8 cellular contexts compared by ENCODE assay signal in the genomic region with DNA sequence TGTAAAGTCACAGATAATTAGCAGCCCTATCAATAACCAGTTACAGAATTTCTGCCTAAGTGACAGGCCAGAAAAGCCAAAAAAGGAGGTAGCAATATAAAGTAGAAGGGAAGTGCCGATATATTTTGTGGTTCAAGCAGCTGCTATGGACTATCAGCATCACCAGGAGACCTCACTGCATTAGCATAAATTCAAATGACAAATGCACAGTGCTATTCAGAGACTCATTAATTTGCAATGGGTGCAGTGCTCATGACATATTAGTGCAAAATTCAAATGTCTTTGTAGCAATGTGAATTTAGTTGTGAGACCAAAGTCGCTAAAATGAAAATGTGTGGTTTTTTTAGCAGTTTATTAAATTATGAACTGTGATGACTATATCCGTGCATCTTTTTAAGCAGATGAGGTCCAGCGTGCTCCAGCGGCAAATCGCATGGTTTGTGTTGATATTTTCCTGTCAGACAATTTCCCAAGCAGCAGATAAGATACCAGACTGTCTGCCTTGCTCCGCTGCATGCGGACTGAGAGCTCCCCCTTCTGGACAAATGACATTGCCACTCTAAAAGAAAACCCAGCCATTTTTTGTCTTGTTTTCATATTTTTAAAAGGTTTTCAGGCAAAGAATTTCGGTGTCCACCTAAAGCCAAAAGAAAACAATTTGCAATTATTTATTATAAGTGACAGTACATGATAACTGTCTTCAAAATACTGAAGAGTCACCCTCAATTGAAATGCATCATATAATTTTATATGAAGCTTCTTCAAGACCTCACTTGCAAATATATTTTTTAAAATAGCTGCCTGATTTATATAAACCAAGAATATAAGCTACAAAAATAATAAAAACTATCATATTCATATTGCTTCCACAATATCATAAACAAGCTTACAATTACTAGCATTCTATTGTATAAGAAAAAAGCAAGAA.
DNase-seq lines count a peak whose midpoint lies in the region; ATAC-seq, FAIRE-seq and TF ChIP-seq lines count a peak whose summit lies in the region.

No MANE protein-coding gene starts in this region.

- H3K9me3 Mint-ChIP-seq in activated CD4-positive, alpha-beta T cell treated with anti-CD3 and anti-CD28 coated beads, Interleukin-2, amount 10 ng/mL, durations not matched to agents 24 days and 14 days, result no peaks in the 10 kb centered on the region
- no peaks in the 10 kb centered on the region for H3K9me3 Mint-ChIP-seq in mesothelial cell of epicardium

- peaks cover 3% of the 10 kb centered on the region for H3K27me3 Mint-ChIP-seq in activated CD4-positive, alpha-beta T cell treated with anti-CD3 and anti-CD28 coated beads, Interleukin-2, amount 10 ng/mL, durations not matched to agents 24 days and 14 days
- H3K27me3 Mint-ChIP-seq in mesothelial cell of epicardium (ENCODE audit: low read depth), result no peaks in the 10 kb centered on the region

- H3K27me3 ChIP-seq in H1 (replicated peaks in 1 of 4; ENCODE audit: control insufficient read depth in 3 of 4, extremely low read depth in 1 of 4, insufficient read depth in 3 of 4, low read length in 3 of 4), result no peaks in the 10 kb centered on the region

- no peak overlapping the region for H4K91ac ChIP-seq in H1 (replicated peaks; ENCODE audit: insufficient read length, low read length)

- peak; percentile 94 for FAIRE-seq in H1 (lab: Jason Lieb, UNC)

- intact Hi-C loops in activated CD4-positive, alpha-beta T cell treated with anti-CD3 and anti-CD28 coated beads, Interleukin-2, amount 10 ng/mL, durations not matched to agents 24 days and 14 days (cut with micrococcal nuclease), result loop anchor here (1.0 kb wide), 1 partner anchor 1536 kb away; no protein-coding TSS in a partner anchor

- no peak overlapping the region for H2BK120ac ChIP-seq in H1 (replicated peaks; ENCODE audit: low read depth, low read length)

- no peak overlapping the region for H2BK20ac ChIP-seq in H1 (ENCODE audit: low read length)

- H3K36me3 ChIP-seq in H1 (ENCODE audit: control insufficient read depth in 2 of 4, insufficient read depth in 4 of 4, low read length in 3 of 4), result no peaks in the 10 kb centered on the region

- H3K4me3 ChIP-seq in H1 (ENCODE audit: extremely low read depth in 1 of 4, insufficient read depth in 2 of 4, low read depth in 3 of 4, low read length in 4 of 4), result no peak overlapping the region

- no peak for TF ChIP-seq EP300 in H1 (IDR thresholded peaks at IDR 0.05; ENCODE audit: borderline replicate concordance in 1 of 2, low read depth in 2 of 2, low read length in 2 of 2)

- no peak overlapping the region for H3K14ac ChIP-seq in H1 (ENCODE audit: insufficient read length)

- no peak overlapping the region for H4K5ac ChIP-seq in H1 (ENCODE audit: insufficient read length, low read depth, low read length)

- H4K8ac ChIP-seq in H1 (ENCODE audit: extremely low read depth, insufficient read depth, low read length), result no peak overlapping the region

- H2BK12ac ChIP-seq in H1 (ENCODE audit: low read depth, low read length), result no peak overlapping the region

- POLR2A ChIA-PET in H1 (lab: Charles Lee; ENCODE audit: partially characterized antibody), result no interaction called here

- TF ChIP-seq POLR2A in H1 (IDR thresholded peaks at IDR 0.05; ENCODE audit: control extremely low read depth in 1 of 2, low read depth in 2 of 2, low read length in 2 of 2), result no peak

- no peak overlapping the region for H3K23ac ChIP-seq in H1 (ENCODE audit: insufficient read length)

- no peak overlapping the region for H2BK5ac ChIP-seq in H1 (ENCODE audit: low read depth, low read length)

- H3K9me3 ChIP-seq in H1 (ENCODE audit: insufficient read depth in 2 of 2, low read depth in 1 of 2, low read length in 1 of 2), result no peaks in the 10 kb centered on the region

- H3K4me1 Mint-ChIP-seq in activated CD4-positive, alpha-beta T cell treated with anti-CD3 and anti-CD28 coated beads, Interleukin-2, amount 10 ng/mL, durations not matched to agents 24 days and 14 days, result no peaks in the 10 kb centered on the region
- H3K4me1 Mint-ChIP-seq in mesothelial cell of epicardium, result peaks cover 17% of the 10 kb centered on the region

- no peak overlapping the region for H3K18ac ChIP-seq in H1 (ENCODE audit: extremely low read depth, low read length)

- no peak overlapping the region for H3K4me3 Mint-ChIP-seq in activated CD4-positive, alpha-beta T cell treated with anti-CD3 and anti-CD28 coated beads, Interleukin-2, amount 10 ng/mL, durations not matched to agents 24 days and 14 days
- no peak overlapping the region for H3K4me3 Mint-ChIP-seq in mesothelial cell of epicardium

- no peak overlapping the region for H2BK15ac ChIP-seq in H1 (ENCODE audit: low read length)

- no peak overlapping the region for H3K9ac ChIP-seq in H1 (replicated peaks in 1 of 4; ENCODE audit: extremely low read depth in 1 of 4, low read depth in 3 of 4, low read length in 3 of 4)

- H3K27ac ChIP-seq in 22Rv1 (no peak overlapping the region), H1 (ENCODE audit: low read depth, low read length) (no peak overlapping the region)

- CTCF ChIA-PET in H1 (lab: Charles Lee; ENCODE audit: partially characterized antibody), result interaction anchor here (0.6 to 5.5 kb wide), 45 partner anchors 9 to 1537 kb away, joined by 3 to 41 read pairs (median 3); partner anchors contain the start of gene CETN3

- H3K23me2 ChIP-seq in H1 (ENCODE audit: low read depth, low read length), result no peaks in the 10 kb centered on the region

- H3K79me2 ChIP-seq in H1 (ENCODE audit: control insufficient read depth in 1 of 2, insufficient read depth in 2 of 2, low read length in 2 of 2), result no peaks in the 10 kb centered on the region

- H3K4me1 ChIP-seq in H1 (replicated peaks in 1 of 4; ENCODE audit: control insufficient read depth in 3 of 4, insufficient read depth in 4 of 4, low read length in 3 of 4), result peaks cover 0 to 4% (median 0%) of the 10 kb centered on the region in 4 experiments; a peak in 1 of 7 replicates

- no peak overlapping the region for H3K4ac ChIP-seq in H1 (replicated peaks; ENCODE audit: insufficient read length, low read depth, low read length)

- ATAC-seq in HG03103 (IDR thresholded peaks at IDR 0.05; ENCODE audit: low read depth, unreplicated experiment), result peak; percentile 76

- peak overlapping the region in 1 of 2 experiments; percentile 31; a peak in 1 of 4 replicates for H3K4me2 ChIP-seq in H1 (ENCODE audit: insufficient read depth in 1 of 2, low read depth in 2 of 2, low read length in 2 of 2)

- no peak overlapping the region for H2AFZ ChIP-seq in H1 (ENCODE audit: low read length)

- peak; percentile 99 for TF ChIP-seq RAD21 in H1 (IDR thresholded peaks at IDR 0.05 in 1 of 2, conservative IDR thresholded peaks at IDR 0.05 in 1 of 2; ENCODE audit: low read depth in 2 of 2, low read length in 2 of 2)

- H2AK5ac ChIP-seq in H1 (ENCODE audit: low read depth, low read length), result no peak overlapping the region

- DNase-seq in NCI-H345 (lab: John Stamatoyannopoulos, UW) (peak; percentile 70), H1 (ENCODE audit: low read depth in 1 of 2, low spot score in 2 of 2) (peak; percentile 25 to 61), mesothelial cell of epicardium (ENCODE audit: low spot score in 2 of 2, unreplicated experiment in 2 of 2) (peak; percentile 39 to 70)
- peak; percentile 85 for DNase-seq in activated CD4-positive, alpha-beta T cell treated with anti-CD3 and anti-CD28 coated beads, Interleukin-2, amount 10 ng/mL, durations not matched to agents 24 days and 14 days
- DNase-seq in stimulated activated CD8-positive, alpha-beta memory T cell treated with anti-CD3 and anti-CD28 coated beads, Interleukin-7, amount 100 ng/mL, for 4 hours (ENCODE audit: low read depth in 2 of 2), result peak; percentile 6 to 7

- 33% methylated on average over 9 of the region's 9 CpGs; no CpG with 5 or more reads in 1 of the 2 experiments for WGBS in H1 (ENCODE audit: extremely low coverage in 1 of 2, insufficient coverage in 1 of 2, insufficient read length in 1 of 2, insufficient replicate concordance in 2 of 2, low coverage in 1 of 2, low lambda C conversion rate in 2 of 2, missing lambda C conversion rate in 1 of 2), 2 experiments

- TF ChIP-seq CTCF in 22Rv1 (IDR thresholded peaks at IDR 0.05) (peak; percentile 98), GM12874 (IDR thresholded peaks at IDR 0.05; ENCODE audit: insufficient read depth, low read depth, low read length) (peak; percentile 83), H1 (IDR thresholded peaks at IDR 0.05; ENCODE audit: control extremely low read depth in 1 of 3, insufficient read depth in 1 of 3, low read depth in 1 of 3, low read length in 3 of 3) (peak; percentile 71 to 89 (median 87)), mesothelial cell of epicardium (IDR thresholded peaks at IDR 0.05; ENCODE audit: unreplicated experiment) (peak; percentile 80)

- H3K56ac ChIP-seq in H1 (replicated peaks; ENCODE audit: insufficient read length, low read depth, low read length), result no peak overlapping the region

- H3K79me1 ChIP-seq in H1 (ENCODE audit: low read depth, low read length), result no peaks in the 10 kb centered on the region

- no peak overlapping the region for H3K27ac Mint-ChIP-seq in activated CD4-positive, alpha-beta T cell treated with anti-CD3 and anti-CD28 coated beads, Interleukin-2, amount 10 ng/mL, durations not matched to agents 24 days and 14 days
- H3K27ac Mint-ChIP-seq in mesothelial cell of epicardium, result no peak overlapping the region

- no peaks in the 10 kb centered on the region for H3K36me3 Mint-ChIP-seq in activated CD4-positive, alpha-beta T cell treated with anti-CD3 and anti-CD28 coated beads, Interleukin-2, amount 10 ng/mL, durations not matched to agents 24 days and 14 days (ENCODE audit: low read depth)
- no peaks in the 10 kb centered on the region for H3K36me3 Mint-ChIP-seq in mesothelial cell of epicardium

- no peaks in the 10 kb centered on the region for H4K20me1 ChIP-seq in H1 (replicated peaks in 1 of 2; ENCODE audit: control insufficient read depth in 1 of 2, insufficient read depth in 2 of 2, low read length in 2 of 2)

TF ChIP-seq in H1, 55 proteins besides CTCF, POLR2A, EP300 and RAD21:
- TF ChIP-seq YY1 (IDR thresholded peaks at IDR 0.05; ENCODE audit: low read depth, low read length) (peak; percentile 70; the same call in 1 of the 2 replicates), SIN3A (conservative IDR thresholded peaks at IDR 0.05 in 1 of 2, IDR thresholded peaks at IDR 0.05 in 1 of 2; ENCODE audit: low read depth in 1 of 2, low read length in 2 of 2) (no peak), POLR2AphosphoS5 (IDR thresholded peaks at IDR 0.05; ENCODE audit: low read depth, low read length) (no peak), SIX5 (IDR thresholded peaks at IDR 0.05; ENCODE audit: low read depth, low read length) (no peak), JUND (IDR thresholded peaks at IDR 0.05; ENCODE audit: low read length) (0 out of 2 replicates have a peak, but pooled peaks have one; percentile 25)

Comparison
In these comparisons a context has a peak if more than half of its experiments do, and no peak if none do; other contexts are left out.
1. DNase-seq: peak in every context shown above with its lines; median percentile 85 in activated CD4-positive, alpha-beta T cell treated with anti-CD3 and anti-CD28 coated beads, Interleukin-2, amount 10 ng/mL, durations not matched to agents 24 days and 14 days; 70 in NCI-H345; 54 in mesothelial cell of epicardium; 43 in H1; 6 in stimulated activated CD8-positive, alpha-beta memory T cell treated with anti-CD3 and anti-CD28 coated beads, Interleukin-7, amount 100 ng/mL, for 4 hours.